In the genomic region with DNA sequence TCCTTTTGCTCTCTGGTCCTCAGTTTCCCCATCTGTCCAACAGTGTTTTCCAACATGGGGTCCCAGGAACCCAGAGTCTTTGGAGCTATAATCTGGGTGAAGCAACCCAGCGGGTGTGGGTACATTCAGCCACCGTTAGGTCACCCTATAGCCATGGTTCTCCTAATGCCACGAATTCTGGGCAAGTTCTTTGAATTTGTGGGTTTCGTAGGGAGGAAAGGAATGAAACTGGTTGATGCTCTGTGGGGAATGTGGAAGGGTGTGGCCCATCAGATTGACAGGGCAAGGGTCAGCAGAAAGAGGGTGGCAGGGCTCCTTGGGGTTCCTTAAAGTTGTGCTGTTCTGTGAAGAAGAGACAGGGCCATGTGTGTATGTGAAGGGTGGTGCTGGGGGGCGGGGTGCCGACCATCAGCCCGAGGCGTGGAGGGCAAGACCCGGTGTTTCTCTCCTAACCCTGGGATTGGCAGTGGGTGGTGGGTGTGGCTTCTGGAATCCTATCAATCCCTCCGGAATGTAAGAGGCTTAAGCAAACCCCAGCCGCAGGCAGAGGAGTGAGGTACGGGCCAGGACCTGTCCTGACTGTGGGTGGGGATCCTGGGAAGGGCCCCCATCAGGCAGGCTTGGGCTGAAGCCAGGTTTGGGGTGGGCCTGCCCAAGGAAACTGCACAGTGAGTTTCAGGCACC, we compare ENCODE assay signal across 12 cellular contexts. TPM values are rescaled to one million over a fixed set of nuclear protein-coding genes. Genes with fewer than 3 reads are reported as not detected.
A peak's percentile ranks its signal among the peaks of the same experiment; 100 is the strongest.
DNase-seq lines count a peak whose midpoint lies in the region; TF ChIP-seq lines count a peak whose summit lies in the region.
"Had no signal": no experiment of that assay in that cellular context is flagged by ENCODE, and none has a peak within 500 bp of the region (broad histone marks: within the 10 kb centered on the region; RNA-seq: fewer than 3 reads in every experiment).

No MANE protein-coding gene starts in this region.

- no peak overlapping the region for H3K4me2 ChIP-seq in mesenchymal stem cell (ENCODE audit: low read length, poor library complexity, severe bottlenecking)

- H3K27ac ChIP-seq in cardiac muscle cell = no peak overlapping the region
- no peak overlapping the region for H3K27ac ChIP-seq in right atrium auricular region
- H3K27ac ChIP-seq in mesenchymal stem cell (ENCODE audit: low read length, poor library complexity, severe bottlenecking) = no peak overlapping the region
- no peak overlapping the region for H3K27ac ChIP-seq in dorsolateral prefrontal cortex

- H2BK120ac ChIP-seq in mesenchymal stem cell (ENCODE audit: low read depth, low read length) = no peak overlapping the region

- H2BK12ac ChIP-seq in mesenchymal stem cell (ENCODE audit: low read length in 2 of 2) = peak overlapping the region in 1 of 2 experiments; percentile 22

- no peaks in the 10 kb centered on the region for H3K9me3 ChIP-seq in cardiac muscle cell (ENCODE audit: low read depth)
- H3K9me3 ChIP-seq in right atrium auricular region = peaks cover 0 to 19% of the 10 kb centered on the region in 2 donors
- H3K9me3 ChIP-seq in mesenchymal stem cell (ENCODE audit: control insufficient read depth, low read length) = peaks cover 11% of the 10 kb centered on the region

- no peak overlapping the region for H3K18ac ChIP-seq in mesenchymal stem cell (ENCODE audit: low read depth in 1 of 2, low read length in 2 of 2)

- H3K79me1 ChIP-seq in mesenchymal stem cell (replicated peaks; ENCODE audit: low read length, poor library complexity, severe bottlenecking) = no peaks in the 10 kb centered on the region

- intact Hi-C loops in dorsolateral prefrontal cortex (cut with DNase I) = loop anchor here in 1 of 2 donors (10.0 kb wide), 1 partner anchor 234 kb away; no protein-coding TSS in a partner anchor

- no peak overlapping the region for H2AFZ ChIP-seq in mesenchymal stem cell (ENCODE audit: low read depth, low read length)

- WGBS in mesenchymal stem cell = 56% methylated on average over 12 of the region's 12 CpGs

- DNase-seq in cardiac muscle cell (ENCODE audit: low read depth in 1 of 2, low spot score in 1 of 2) = peak; percentile 19 to 61
- DNase-seq in right atrium auricular region (ENCODE audit: low spot score) = no peak
- peak; percentile 45 for DNase-seq in dedifferentiated amniotic fluid mesenchymal stem cell (ENCODE audit: extremely low spot score)
- no peak for DNase-seq in mesenchymal stem cell
- no peak for DNase-seq in Kasumi-1 (lab: John Stamatoyannopoulos, UW)
- DNase-seq in epidermal melanocyte (ENCODE audit: insufficient read length, low spot score) = no peak
- no peak for DNase-seq in dorsolateral prefrontal cortex
- no peak for DNase-seq in MV-4-11 (lab: John Stamatoyannopoulos, UW)
- DNase-seq: activated CD8-positive, alpha-beta memory T cell treated with anti-CD3 and anti-CD28 coated beads, Interleukin-2, amount 50 U/mL, for 48 hours; CD4-positive, alpha-beta T cell; kidney glomerular epithelial cell; NCI-H526 treated with DMSO at 0.1 percent for 48 hours had no signal

- H3K14ac ChIP-seq in mesenchymal stem cell (ENCODE audit: low read length in 2 of 2) = no peak overlapping the region

- H2BK15ac ChIP-seq in mesenchymal stem cell (ENCODE audit: low read depth, poor library complexity, severe bottlenecking) = no peak overlapping the region

- H2BK5ac ChIP-seq in mesenchymal stem cell (ENCODE audit: low read depth, low read length, poor library complexity, severe bottlenecking) = no peak overlapping the region

- H3K4me3 ChIP-seq in cardiac muscle cell (no peak overlapping the region), right atrium auricular region (no peak overlapping the region), mesenchymal stem cell (ENCODE audit: insufficient read depth in 1 of 2, low read depth in 1 of 2, low read length in 2 of 2) (no peak overlapping the region), dorsolateral prefrontal cortex (no peak overlapping the region)

- H2AK5ac ChIP-seq in mesenchymal stem cell (ENCODE audit: low read length, severe bottlenecking) = no peak overlapping the region

- H4K8ac ChIP-seq in mesenchymal stem cell (ENCODE audit: low read length) = peak overlapping the region; percentile 24

- no peak overlapping the region for H3K23ac ChIP-seq in mesenchymal stem cell (ENCODE audit: low read length in 2 of 2)

- no peak overlapping the region for H3K9ac ChIP-seq in mesenchymal stem cell (ENCODE audit: low read length)

- H3K4me1 ChIP-seq in cardiac muscle cell (ENCODE audit: low read depth) (no peaks in the 10 kb centered on the region), right atrium auricular region (no peaks in the 10 kb centered on the region), mesenchymal stem cell (ENCODE audit: control insufficient read depth, insufficient read depth, low read depth, low read length) (peaks cover 13% of the 10 kb centered on the region)

- H3K27me3 ChIP-seq in cardiac muscle cell = no peaks in the 10 kb centered on the region
- H3K27me3 ChIP-seq in right atrium auricular region = no peaks in the 10 kb centered on the region
- H3K27me3 ChIP-seq in mesenchymal stem cell (ENCODE audit: control insufficient read depth in 1 of 2, insufficient read depth in 1 of 2, low read length in 2 of 2) = no peaks in the 10 kb centered on the region
- H3K27me3 ChIP-seq in dorsolateral prefrontal cortex = no peaks in the 10 kb centered on the region

- H3K4ac ChIP-seq in mesenchymal stem cell (ENCODE audit: low read depth in 1 of 2, low read length in 2 of 2) = no peak overlapping the region

- no peak for TF ChIP-seq CTCF in cardiac muscle cell (IDR thresholded peaks at IDR 0.05; ENCODE audit: low read depth, low read length)
- no peak for TF ChIP-seq CTCF in right atrium auricular region (IDR thresholded peaks at IDR 0.05)
- TF ChIP-seq CTCF in dorsolateral prefrontal cortex (IDR thresholded peaks at IDR 0.05 in 54 of 56, conservative IDR thresholded peaks at IDR 0.05 in 2 of 56; ENCODE audit: low read depth in 1 of 56, partially characterized antibody in 56 of 56) = no peak

- H4K91ac ChIP-seq in mesenchymal stem cell (ENCODE audit: low read length) = no peak overlapping the region

- H3K36me3 ChIP-seq in cardiac muscle cell (no peaks in the 10 kb centered on the region), right atrium auricular region (no peaks in the 10 kb centered on the region), mesenchymal stem cell (ENCODE audit: control insufficient read depth in 1 of 2, insufficient read depth in 2 of 2, low read depth in 1 of 2, low read length in 2 of 2) (no peaks in the 10 kb centered on the region)

RNA-seq across cellular contexts. Expression of a gene that starts 35.4 kb away (rescaled TPM):
- total RNA-seq in cardiac muscle cell = 62.0 and 77.5 TPM in 2 replicates
- polyA plus RNA-seq in cardiac muscle cell = 53.4 and 57.9 TPM in 2 replicates
- 10 to 100 TPM; 23.5 to 50.5 TPM for total RNA-seq in right atrium auricular region
- polyA plus RNA-seq in mesenchymal stem cell (2013, experiment 1 of 2) = 28.9 TPM
- polyA plus RNA-seq in mesenchymal stem cell (2013, experiment 2 of 2) = 28.1 TPM
- total RNA-seq in dorsolateral prefrontal cortex = 10 to 100 TPM; 27.3 to 59.9 (median 41.1) TPM

RNA-seq across cellular contexts. Expression of a gene that starts 39.0 kb away (rescaled TPM):
- total RNA-seq in cardiac muscle cell (5.8 and 6.3 TPM in 2 replicates), right atrium auricular region (1 to 10 TPM; 2.4 to 6.8 TPM), dorsolateral prefrontal cortex (10 to 100 TPM in 104 of 120 experiments, 1 to 10 TPM in 16; 6.7 to 37.6 (median 13.9) TPM)
- 2.4 and 3.1 TPM in 2 replicates for polyA plus RNA-seq in cardiac muscle cell
- polyA plus RNA-seq in mesenchymal stem cell (2013, experiment 1 of 2) = 10.9 TPM
- 10.9 TPM for polyA plus RNA-seq in mesenchymal stem cell (2013, experiment 2 of 2)

Comparison
In these comparisons a context has a peak if more than half of its experiments do, and no peak if none do; other contexts are left out.
1. DNase-seq: peak in cardiac muscle cell (2 of 2) and dedifferentiated amniotic fluid mesenchymal stem cell (single experiment); none in right atrium auricular region (single experiment), mesenchymal stem cell (single experiment), Kasumi-1 (0 of 2), epidermal melanocyte (single experiment), dorsolateral prefrontal cortex (0 of 10) and MV-4-11 (single experiment).